In the genomic region with DNA sequence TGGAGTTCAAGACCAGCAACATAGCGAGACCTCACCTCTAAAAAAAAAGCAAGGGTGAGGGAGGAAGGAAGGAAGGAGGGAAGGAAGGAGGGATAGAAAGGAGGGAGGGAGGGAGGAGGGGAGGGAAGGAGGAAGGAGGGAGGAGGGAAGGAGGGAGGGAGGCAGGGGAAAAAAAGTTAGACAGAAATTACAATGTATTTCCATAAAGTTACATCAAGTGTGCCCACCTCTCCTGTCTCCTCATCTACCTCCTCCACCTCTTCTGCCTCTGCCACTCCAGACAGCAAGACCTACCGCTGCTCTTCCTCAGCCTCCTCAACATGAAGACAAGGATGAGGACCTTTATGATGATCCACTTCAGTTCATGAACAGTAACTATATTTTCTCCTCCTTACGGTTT, we compare ENCODE assay signal across 9 cellular contexts.
"Had no signal": no experiment of that assay in that cellular context is flagged by ENCODE, and none has a peak within 500 bp of the region (broad histone marks: within the 10 kb centered on the region; RNA-seq: fewer than 3 reads in every experiment).

No MANE protein-coding gene starts in this region.

- H3K27ac Mint-ChIP-seq: GM23338, H9, HFFc6, IgD-negative memory B cell had no signal

- H3K4me3 Mint-ChIP-seq: GM23338, H9, HFFc6 had no signal

- FAIRE-seq: H1, H54, HTR-8/SVneo had no signal

- DNase-seq: H9, HCEC 1CT, HFFc6, KG1 had no signal

- H3K27me3 Mint-ChIP-seq: IgD-negative memory B cell had no signal

- H3K4me3 ChIP-seq: GM23338 had no signal

- ATAC-seq: GM23338 had no signal

- H3K4me1 Mint-ChIP-seq: H9 had no signal

- H3K9me3 Mint-ChIP-seq: GM23338, H9, HFFc6, IgD-negative memory B cell had no signal

- H2AFZ ChIP-seq: GM23338 had no signal

- H3K4me2 ChIP-seq: GM23338 had no signal
